In genomic region chr1:169517544-169518186, GRCh38 we compare ENCODE assay signal across 30 cellular contexts. TPM values are rescaled to one million over a fixed set of nuclear protein-coding genes. Genes with fewer than 3 reads are reported as not detected.
DNase-seq lines count a peak whose midpoint lies in the region; ATAC-seq, FAIRE-seq and TF ChIP-seq lines count a peak whose summit lies in the region.
"Had no signal": no experiment of that assay in that cellular context is flagged by ENCODE, and none has a peak within 500 bp of the region (broad histone marks: within the 10 kb centered on the region; RNA-seq: fewer than 3 reads in every experiment).

No MANE protein-coding gene starts in this region.

- WGBS in K562 (ENCODE audit: insufficient coverage, low coverage, missing lambda C conversion rate): 29% methylated on average over 2 of the region's 2 CpGs
- 93% methylated on average over 2 of the region's 2 CpGs; no CpG with 5 or more reads in 1 of the 2 experiments for WGBS in endodermal cell (ENCODE audit: insufficient coverage in 1 of 2, insufficient read length in 1 of 2), 2 experiments
- WGBS in spleen, 5 donors: 90 to 98% (median 95%) methylated on average over 2 of the region's 2 CpGs

- no peak for TF ChIP-seq CTCF in HCT116 (IDR thresholded peaks at IDR 0.05 in 2 of 3, conservative IDR thresholded peaks at IDR 0.05 in 1 of 3; ENCODE audit: borderline replicate concordance in 1 of 3, insufficient read depth in 1 of 3, low read depth in 2 of 3, low read length in 2 of 3)
- no peak for TF ChIP-seq CTCF in K562 (IDR thresholded peaks at IDR 0.05 in 2 of 3, conservative IDR thresholded peaks at IDR 0.05 in 1 of 3; ENCODE audit: insufficient read depth in 2 of 3, low read depth in 1 of 3, low read length in 3 of 3)
- TF ChIP-seq CTCF in type B pancreatic cell (conservative IDR thresholded peaks at IDR 0.05): no peak
- no peak for TF ChIP-seq CTCF in endodermal cell (conservative IDR thresholded peaks at IDR 0.05)
- no peak for TF ChIP-seq CTCF in spleen (IDR thresholded peaks at IDR 0.05 in 8 of 11, conservative IDR thresholded peaks at IDR 0.05 in 3 of 11)

- H3K27ac Mint-ChIP-seq in type B pancreatic cell (peak overlapping the region; percentile 34), endodermal cell (no peak overlapping the region)
- H3K27ac Mint-ChIP-seq: B cell; CD14-positive monocyte; CD8-positive, alpha-beta memory T cell; T-cell had no signal

- TF ChIP-seq EP300 in K562 (IDR thresholded peaks at IDR 0.05; ENCODE audit: low read length): no peak

- 0 out of 2 replicates have a peak, but pooled peaks cover 2% of the 10 kb centered on the region for H3K9me2 ChIP-seq in HCT116 (ENCODE audit: insufficient read depth)

- H3K36me3 ChIP-seq in HCT116 (ENCODE audit: control insufficient read depth in 1 of 2, insufficient read depth in 2 of 2, low read length in 2 of 2): no peaks in the 10 kb centered on the region
- no peaks in the 10 kb centered on the region for H3K36me3 ChIP-seq in K562 (ENCODE audit: control insufficient read depth, insufficient read depth, low read length)
- no peaks in the 10 kb centered on the region for H3K36me3 ChIP-seq in endodermal cell (ENCODE audit: control insufficient read depth, insufficient read depth, low read length)
- peaks cover 0 to 87% (median 0%) of the 10 kb centered on the region in 6 donors for H3K36me3 ChIP-seq in spleen

- H3K4me1 ChIP-seq in HCT116 (ENCODE audit: control insufficient read depth in 1 of 2, insufficient read depth in 2 of 2, low read length in 2 of 2): no peaks in the 10 kb centered on the region
- no peaks in the 10 kb centered on the region; a peak in 1 of 5 replicates for H3K4me1 ChIP-seq in K562 (replicated peaks in 1 of 2; ENCODE audit: control insufficient read depth in 2 of 2, insufficient read depth in 2 of 2, low read length in 2 of 2)
- no peaks in the 10 kb centered on the region for H3K4me1 ChIP-seq in endodermal cell (ENCODE audit: control insufficient read depth, insufficient read depth, low read length)
- H3K4me1 ChIP-seq in spleen: no peaks in the 10 kb centered on the region

- H3K27ac ChIP-seq in HCT116 (ENCODE audit: low read depth, low read length): no peak overlapping the region
- H3K27ac ChIP-seq in K562 (ENCODE audit: extremely low read depth, low read depth, low read length): no peak overlapping the region
- H3K27ac ChIP-seq in endodermal cell (ENCODE audit: low read depth, low read length): no peak overlapping the region
- no peak overlapping the region for H3K27ac ChIP-seq in spleen

- BruUV-seq in HCT116 (replicated peaks; lab: Mats Ljungman, UMichigan) (no TSS peak), K562 (replicated peaks; lab: Mats Ljungman, UMichigan) (no TSS peak)

- H3K4me3 ChIP-seq in HCT116 (replicated peaks in 1 of 2; ENCODE audit: low read depth in 1 of 2, low read length in 2 of 2) (no peak overlapping the region), K562 (no peak overlapping the region), endodermal cell (ENCODE audit: low read length) (no peak overlapping the region), spleen (no peak overlapping the region)
- H3K4me3 ChIP-seq: GM12878 had no signal

- POLR2A ChIA-PET in HCT116 (lab: Charles Lee): no interaction called here
- POLR2A ChIA-PET in K562 (lab: Yijun Ruan, JAX): no interaction called here

- in situ Hi-C loops in K562 (cut with MboI): no loop called here

- H3K9me3 ChIP-seq in HCT116 (ENCODE audit: control insufficient read depth in 1 of 2, insufficient read depth in 1 of 2, low read depth in 1 of 2, low read length in 2 of 2) (no peaks in the 10 kb centered on the region), K562 (replicated peaks; ENCODE audit: control insufficient read depth, insufficient read depth, low read depth, low read length) (no peaks in the 10 kb centered on the region), endodermal cell (ENCODE audit: control insufficient read depth, low read length) (no peaks in the 10 kb centered on the region), spleen (no peaks in the 10 kb centered on the region)

- H3K4me2 ChIP-seq in HCT116 (ENCODE audit: low read length) (no peak overlapping the region), K562 (ENCODE audit: insufficient read depth, low read length) (no peak overlapping the region)

- H3K9me1 ChIP-seq in K562 (ENCODE audit: control insufficient read depth, insufficient read depth, low read length): no peaks in the 10 kb centered on the region

- H3K9me3 Mint-ChIP-seq in type B pancreatic cell (peaks cover 4% of the 10 kb centered on the region), endodermal cell (no peaks in the 10 kb centered on the region)
- H3K9me3 Mint-ChIP-seq: CD8-positive, alpha-beta memory T cell; T-cell had no signal

- H3K4me1 Mint-ChIP-seq in type B pancreatic cell (ENCODE audit: unreplicated experiment): peaks cover 6% of the 10 kb centered on the region
- H3K4me1 Mint-ChIP-seq in endodermal cell: no peaks in the 10 kb centered on the region
- H3K4me1 Mint-ChIP-seq: B cell; CD8-positive, alpha-beta memory T cell; T-cell had no signal

- ATAC-seq in HCT116 (no peak), K562 (no peak), HG03457 (IDR thresholded peaks at IDR 0.05; ENCODE audit: unreplicated experiment) (no peak)
- ATAC-seq: GM12878, HepG2, T-cell had no signal

- peaks cover 3% of the 10 kb centered on the region for H3K36me3 Mint-ChIP-seq in type B pancreatic cell
- H3K36me3 Mint-ChIP-seq in endodermal cell (ENCODE audit: low read depth): no peaks in the 10 kb centered on the region

- H3K4me3 Mint-ChIP-seq in type B pancreatic cell (no peak overlapping the region), endodermal cell (no peak overlapping the region)
- H3K4me3 Mint-ChIP-seq: B cell; CD14-positive monocyte; CD8-positive, alpha-beta memory T cell; T-cell had no signal

- peak overlapping the region; percentile 28 for H2AFZ ChIP-seq in HCT116 (ENCODE audit: low read depth, low read length, poor library complexity, severe bottlenecking)
- H2AFZ ChIP-seq in K562 (ENCODE audit: low read depth, low read length): no peak overlapping the region

- H3K27me3 ChIP-seq in HCT116 (ENCODE audit: insufficient read depth, low read length) (no peaks in the 10 kb centered on the region), K562 (ENCODE audit: control insufficient read depth in 2 of 2, insufficient read depth in 2 of 2, low read length in 2 of 2) (no peaks in the 10 kb centered on the region), endodermal cell (ENCODE audit: control insufficient read depth, insufficient read depth, low read length, poor library complexity, severe bottlenecking) (no peaks in the 10 kb centered on the region), spleen (replicated peaks in 1 of 7) (no peaks in the 10 kb centered on the region)

- DNase-seq in HCT116 (ENCODE audit: low read depth, low spot score) (no peak), M059J (ENCODE audit: low read depth) (peak; percentile 41), K562 (ENCODE audit: extremely low read depth in 1 of 4, low spot score in 3 of 4) (no peak), type B pancreatic cell (ENCODE audit: extremely low spot score, unreplicated experiment) (no peak), endodermal cell (no peak), spleen (no peak)
- DNase-seq: CD8-positive, alpha-beta memory T cell; DMS 273 treated with DMSO at 0.1 percent for 48 hours; DMS79; EL; GDM1; HCEC 1CT; Kasumi-1; NCI-H1048; NCI-H1417; NCI-H1694 treated with DMSO at 0.1 percent for 48 hours; NCI-H2081 treated with DMSO at 0.1 percent for 48 hours; NCI-H2171; NCI-H345; NCI-H524; NCI-H748 treated with DMSO at 0.1 percent for 48 hours; RPMI8226; SHP77; T-cell had no signal

- H3K27me3 Mint-ChIP-seq in type B pancreatic cell (no peaks in the 10 kb centered on the region), endodermal cell (ENCODE audit: insufficient read depth) (no peaks in the 10 kb centered on the region)
- H3K27me3 Mint-ChIP-seq: B cell; CD8-positive, alpha-beta memory T cell; T-cell had no signal

- CTCF ChIA-PET in HCT116 (lab: Charles Lee) (interaction anchor here (1.0 kb wide), 1 partner anchor 914 kb away, joined by 3 read pairs; no protein-coding TSS in a partner anchor), K562 (lab: Yijun Ruan, JAX; ENCODE audit: low intra/inter-chr PET ratio) (no interaction called here)

- TF ChIP-seq POLR2A in HCT116 (IDR thresholded peaks at IDR 0.05; ENCODE audit: borderline replicate concordance, extremely low read depth, insufficient read depth, insufficient read length) (no peak), K562 (conservative IDR thresholded peaks at IDR 0.05) (no peak), spleen (IDR thresholded peaks at IDR 0.05) (no peak)

- no peaks in the 10 kb centered on the region for H4K20me1 ChIP-seq in HCT116 (ENCODE audit: insufficient read depth)
- no peaks in the 10 kb centered on the region for H4K20me1 ChIP-seq in K562 (replicated peaks; ENCODE audit: control insufficient read depth, insufficient read depth, low read length)

- no peak for FAIRE-seq in K562 (lab: Jason Lieb, UNC)
- FAIRE-seq: GM12878, H1, HepG2 had no signal

- no peak overlapping the region for H3K9ac ChIP-seq in HCT116 (ENCODE audit: low read length)
- no peak overlapping the region for H3K9ac ChIP-seq in K562 (ENCODE audit: insufficient read depth in 1 of 2, low read depth in 2 of 2, low read length in 2 of 2)
- H3K9ac ChIP-seq in endodermal cell (ENCODE audit: extremely low read depth, low read length, poor library complexity, severe bottlenecking): no peak overlapping the region

- intact Hi-C loops in HCT116 (cut with micrococcal nuclease) (no loop called here), K562 (cut with micrococcal nuclease) (no loop called here), spleen (cut with DNase I; ENCODE audit: low total_unique reads) (no loop called here)

- TF ChIP-seq RAD21 in HCT116 (IDR thresholded peaks at IDR 0.05; ENCODE audit: low read depth) (no peak), K562 (CRISPR knock-in tag; conservative IDR thresholded peaks at IDR 0.05 in 1 of 2, IDR thresholded peaks at IDR 0.05 in 1 of 2) (no peak)

- H3K79me2 ChIP-seq in HCT116 (ENCODE audit: insufficient read depth, low read length) (no peaks in the 10 kb centered on the region), K562 (ENCODE audit: control insufficient read depth, insufficient read depth, low read length) (no peaks in the 10 kb centered on the region)

- RAD21 ChIA-PET in HCT116 (lab: Charles Lee; ENCODE audit: low non-redundant PET in 1 of 2, low total read pairs in 2 of 2, uncharacterized antibody in 2 of 2, unreplicated experiment in 2 of 2): no interaction called here

RNA-seq across cellular contexts. Expression of gene SLC19A2, which starts 31.9 kb away (rescaled TPM):
- total RNA-seq in HCT116 (2021; ENCODE audit: unreplicated experiment) (10.1 TPM), K562 (2014; rRNA removed) (14.4 and 18.4 TPM in 2 replicates), K562 (2014; rRNA removed; fragmentation: Illumina TruSeq; extraction: Trizol) (28.9 and 30.9 TPM in 2 replicates), K562 (2015; rRNA removed; fragmentation: Illumina TruSeq; extraction: Trizol) (17.9 and 19.5 TPM in 2 replicates), K562 (2021) (18.0 TPM in 2 replicates), type B pancreatic cell (ENCODE audit: low replicate concordance) (19.4 and 28.1 TPM in 2 replicates), endodermal cell (10 to 100 TPM; 11.5 to 12.9 TPM), spleen (1 to 10 TPM; 2.4 to 6.7 (median 3.9) TPM)
- 3.6 and 5.0 TPM in 2 replicates for polyA plus RNA-seq in HCT116 (2012)
- 8.1 and 10.4 TPM in 2 replicates for total RNA-seq in M059J (2014; rRNA removed; shearing (Covaris generic))
- 42.9 and 68.7 TPM in 2 replicates for total RNA-seq in K562 (2011; cell fraction: chromatin; rRNA removed; ENCODE audit: low replicate concordance)
- 38.0 and 48.8 TPM in 2 replicates for total RNA-seq in K562 (2011; cell fraction: nucleolus; rRNA removed)
- 58.8 and 72.3 TPM in 2 replicates for total RNA-seq in K562 (2011; cell fraction: nucleoplasm; rRNA removed)
- polyA plus RNA-seq in K562 (2011; rRNA removed) (37.9 and 42.8 TPM in 2 replicates), K562 (2014; fragmentation: Illumina TruSeq; extraction: Trizol) (17.6 and 20.0 TPM in 2 replicates), K562 (2014; fragmentation: Nextera tagmentation; extraction: Ambion mirVana) (1 to 10 TPM; 7.4 to 8.9 TPM), K562 (2014; rRNA removed) (19.2 and 19.4 TPM in 2 replicates), spleen (1 to 10 TPM; 2.0 to 4.0 (median 3.4) TPM)
- polyA plus RNA-seq in K562 (2011; cell fraction: cytosol; rRNA removed): 24.1 and 28.5 TPM in 2 replicates
- polyA plus RNA-seq in K562 (2011; cell fraction: nucleus; rRNA removed): 31.4 and 36.6 TPM in 2 replicates
- polyA plus RNA-seq in K562 (2012): 9.8 TPM in 2 replicates
- polyA minus RNA-seq in K562 (2011; rRNA and poly(A)+ RNA removed): 47.3 and 49.6 TPM in 2 replicates
- 15.4 and 19.0 TPM in 2 replicates for polyA minus RNA-seq in K562 (2011; cell fraction: cytosol; rRNA and poly(A)+ RNA removed)
- 24.2 and 32.8 TPM in 2 replicates for polyA minus RNA-seq in K562 (2011; cell fraction: nucleus; rRNA and poly(A)+ RNA removed)
- 16.1 TPM for polyA plus RNA-seq in endodermal cell (2013, experiment 1 of 2)
- 16.4 TPM for polyA plus RNA-seq in endodermal cell (2013, experiment 2 of 2)
